23 cellular contexts compared by ENCODE assay signal in genomic region chrX:68934922-68935321, GRCh38.
A peak's percentile ranks its signal among the peaks of the same experiment; 100 is the strongest.
DNase-seq lines count a peak whose midpoint lies in the region; TF ChIP-seq lines count a peak whose summit lies in the region.
"Had no signal": no experiment of that assay in that cellular context is flagged by ENCODE, and none has a peak within 500 bp of the region (broad histone marks: within the 10 kb centered on the region; RNA-seq: fewer than 3 reads in every experiment).

No MANE protein-coding gene starts in this region.

- H3K27ac ChIP-seq in coronary artery (no peak overlapping the region), stomach (no peak overlapping the region)
- H3K27ac ChIP-seq: 22Rv1, PC-9 had no signal

- no peak overlapping the region for H3K4me3 ChIP-seq in coronary artery
- H3K4me3 ChIP-seq in stomach: no peak overlapping the region
- H3K4me3 ChIP-seq: MG63, PC-9 had no signal

- H3K27ac Mint-ChIP-seq in activated T-cell treated with anti-CD3 and anti-CD28 coated beads, Interleukin-2, amount 50 U/mL, for 24 hours: no peak overlapping the region
- H3K27ac Mint-ChIP-seq in nephron (peak overlapping the region; percentile 70 to 90 (median 89)), HFFc6 (no peak overlapping the region), chondrocyte (ENCODE audit: unreplicated experiment) (no peak overlapping the region)

- TF ChIP-seq EP300 in stomach (IDR thresholded peaks at IDR 0.05): no peak

- 71 to 96% (median 89%) methylated on average over 5 to 6 of the region's 6 CpGs for WGBS in stomach, 5 donors

- no peak for TF ChIP-seq POLR2A in stomach (IDR thresholded peaks at IDR 0.05)

- H3K36me3 ChIP-seq in stomach: no peaks in the 10 kb centered on the region
- H3K36me3 ChIP-seq: BE2C, MG63 had no signal

- TF ChIP-seq CTCF in coronary artery (IDR thresholded peaks at IDR 0.05): no peak
- no peak for TF ChIP-seq CTCF in nephron (IDR thresholded peaks at IDR 0.05; ENCODE audit: unreplicated experiment in 3 of 3)
- TF ChIP-seq CTCF in stomach (IDR thresholded peaks at IDR 0.05): no peak
- TF ChIP-seq CTCF in HFFc6 (IDR thresholded peaks at IDR 0.05): no peak
- TF ChIP-seq CTCF in chondrocyte (IDR thresholded peaks at IDR 0.05): no peak

- H3K36me3 Mint-ChIP-seq in activated T-cell treated with anti-CD3 and anti-CD28 coated beads, Interleukin-2, amount 50 U/mL, for 24 hours (ENCODE audit: low read depth): no peaks in the 10 kb centered on the region
- no peaks in the 10 kb centered on the region for H3K36me3 Mint-ChIP-seq in nephron (ENCODE audit: low read depth)
- H3K36me3 Mint-ChIP-seq in HFFc6 (ENCODE audit: low read depth): no peaks in the 10 kb centered on the region
- H3K36me3 Mint-ChIP-seq in chondrocyte (ENCODE audit: low read depth): no peaks in the 10 kb centered on the region

- intact Hi-C loops in stomach (cut with DNase I; ENCODE audit: low total_unique reads): no loop called here

- no peaks in the 10 kb centered on the region for H3K9me3 ChIP-seq in stomach
- H3K9me3 ChIP-seq: BE2C, MG63 had no signal

- H3K27me3 ChIP-seq in stomach: peaks cover 0 to 3% (median 0%) of the 10 kb centered on the region in 3 donors
- H3K27me3 ChIP-seq: BE2C, MG63 had no signal

- no peaks in the 10 kb centered on the region for H3K9me3 Mint-ChIP-seq in activated T-cell treated with anti-CD3 and anti-CD28 coated beads, Interleukin-2, amount 50 U/mL, for 24 hours
- peaks cover 4% of the 10 kb centered on the region for H3K9me3 Mint-ChIP-seq in nephron
- H3K9me3 Mint-ChIP-seq in HFFc6: no peaks in the 10 kb centered on the region
- H3K9me3 Mint-ChIP-seq in chondrocyte (ENCODE audit: low read depth): no peaks in the 10 kb centered on the region

- H3K27me3 Mint-ChIP-seq in activated T-cell treated with anti-CD3 and anti-CD28 coated beads, Interleukin-2, amount 50 U/mL, for 24 hours: peaks cover 14% of the 10 kb centered on the region
- no peaks in the 10 kb centered on the region for H3K27me3 Mint-ChIP-seq in nephron (ENCODE audit: low read depth)
- H3K27me3 Mint-ChIP-seq in HFFc6 (ENCODE audit: insufficient read depth): peaks cover under 1% of the 10 kb centered on the region; the same call in 1 of the 2 replicates
- no peaks in the 10 kb centered on the region for H3K27me3 Mint-ChIP-seq in chondrocyte (ENCODE audit: low read depth)

- H3K4me1 ChIP-seq in stomach: peaks cover 0 to 6% (median 0%) of the 10 kb centered on the region in 4 donors
- H3K4me1 ChIP-seq: BE2C had no signal

- DNase-seq in activated T-cell treated with anti-CD3 and anti-CD28 coated beads, Interleukin-2, amount 50 U/mL, for 24 hours: peak; percentile 2
- no peak for DNase-seq in activated T-cell treated with anti-CD3 and anti-CD28 coated beads, Interleukin-2, amount 50 U/mL, for 1 hour
- DNase-seq in coronary artery (ENCODE audit: low spot score): peak; percentile 12
- peak; percentile 19 for DNase-seq in stomach
- no peak for DNase-seq in OCI-M1 (lab: John Stamatoyannopoulos, UW)
- no peak for DNase-seq in HFFc6
- DNase-seq in chondrocyte (ENCODE audit: low spot score): no peak
- DNase-seq: ACHN; BE2C; DMS153; KBM-7; MG63; NCI-H1105 treated with DMSO at 0.1 percent for 48 hours; NCI-H146; NCI-H1930; NCI-H446; NCI-H526; NCI-H82; NK-92 treated with Interleukin-12 subunit alpha and Interleukin-12 subunit beta, amount 100 ng/mL, for 24 hours; PC-9; SHP77 treated with DMSO at 0.1 percent for 48 hours had no signal

- H3K4me1 Mint-ChIP-seq in activated T-cell treated with anti-CD3 and anti-CD28 coated beads, Interleukin-2, amount 50 U/mL, for 24 hours (ENCODE audit: low read depth): no peaks in the 10 kb centered on the region
- H3K4me1 Mint-ChIP-seq in nephron (peaks cover 44% of the 10 kb centered on the region), HFFc6 (ENCODE audit: low read depth) (peaks cover 7% of the 10 kb centered on the region), chondrocyte (ENCODE audit: low read depth) (peaks cover 40% of the 10 kb centered on the region)

- no peak overlapping the region for H3K4me3 Mint-ChIP-seq in activated T-cell treated with anti-CD3 and anti-CD28 coated beads, Interleukin-2, amount 50 U/mL, for 24 hours
- H3K4me3 Mint-ChIP-seq in nephron (peak overlapping the region in 1 of 3 experiments; percentile 2), HFFc6 (no peak overlapping the region), chondrocyte (ENCODE audit: unreplicated experiment) (no peak overlapping the region)

Comparison
In these comparisons a context has a peak if more than half of its experiments do, and no peak if none do; other contexts are left out.
1. DNase-seq: peak in activated T-cell treated with anti-CD3 and anti-CD28 coated beads, Interleukin-2, amount 50 U/mL, for 24 hours (single experiment), coronary artery (single experiment) and stomach (single experiment); none in activated T-cell treated with anti-CD3 and anti-CD28 coated beads, Interleukin-2, amount 50 U/mL, for 1 hour (single experiment), OCI-M1 (single experiment), HFFc6 (single experiment) and chondrocyte (single experiment).
2. H3K27ac Mint-ChIP-seq: peak in nephron (3 of 3); none in activated T-cell treated with anti-CD3 and anti-CD28 coated beads, Interleukin-2, amount 50 U/mL, for 24 hours (single experiment), HFFc6 (single experiment) and chondrocyte (single experiment).